ENCODE assay signal across 1 cellular context in the genomic region with DNA sequence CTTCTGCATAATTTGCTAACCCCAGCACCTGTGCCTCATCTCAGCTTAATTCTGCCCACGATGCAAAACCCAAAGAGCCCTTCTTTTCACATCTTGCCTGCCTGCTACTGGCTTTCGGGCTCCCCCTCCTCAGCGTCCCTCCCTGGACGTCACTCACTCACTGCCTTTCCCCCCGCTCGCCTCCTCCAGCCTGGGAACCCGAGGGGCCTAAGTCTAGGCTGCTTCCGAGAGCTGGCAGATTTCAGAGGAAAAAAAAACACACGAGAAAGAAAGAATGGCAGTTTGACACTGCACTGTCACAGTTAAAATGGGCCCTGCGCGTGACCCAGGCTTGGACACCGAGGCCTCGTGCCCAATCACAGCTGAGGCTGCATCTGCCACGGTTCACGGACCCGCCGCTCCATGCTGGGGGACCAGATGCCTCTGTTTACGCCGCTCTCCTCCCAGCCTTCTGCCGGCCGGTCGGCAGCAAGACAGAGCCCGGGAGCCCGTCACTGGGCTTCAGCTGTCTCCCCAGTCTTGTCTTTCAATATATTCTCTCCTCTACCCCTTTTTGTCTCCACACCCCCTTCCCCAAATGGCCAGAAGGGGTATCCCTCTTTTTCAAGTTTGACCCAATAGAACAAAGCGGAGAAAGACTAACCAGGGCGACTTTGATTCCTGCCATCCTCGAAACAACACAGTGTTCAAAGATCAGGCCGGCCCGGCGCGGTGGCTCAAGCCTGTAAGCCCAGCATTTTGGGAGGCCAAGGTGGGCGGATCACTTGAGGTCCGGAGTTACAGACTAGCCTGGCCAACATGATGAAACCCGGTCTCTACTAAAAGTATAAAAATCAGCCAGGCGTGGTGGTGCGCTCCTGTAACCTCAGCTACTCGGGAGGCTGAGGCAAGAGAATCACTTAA.
TF ChIP-seq lines count a peak whose summit lies in the region.

No MANE protein-coding gene starts in this region.

TF ChIP-seq in SK-N-SH treated with all-trans-retinoic acid at 6 μM for 48 hours, 23 proteins besides CTCF, POLR2A, EP300 and RAD21:
- TF ChIP-seq TSHZ2 (CRISPR knock-in tag; IDR thresholded peaks at IDR 0.05) (no peak), ISL1 (CRISPR knock-in tag; IDR thresholded peaks at IDR 0.05) (no peak), ZFP30 (CRISPR knock-in tag; IDR thresholded peaks at IDR 0.05) (no peak), ZC3H10 (CRISPR knock-in tag; IDR thresholded peaks at IDR 0.05) (no peak), ZNF8 (CRISPR knock-in tag; IDR thresholded peaks at IDR 0.05) (no peak), ZNF565 (CRISPR knock-in tag; conservative IDR thresholded peaks at IDR 0.05; ENCODE audit: low read depth) (no peak), ARNTL (CRISPR knock-in tag; IDR thresholded peaks at IDR 0.05; ENCODE audit: borderline replicate concordance, low read depth) (no peak), ZFP3 (CRISPR knock-in tag; IDR thresholded peaks at IDR 0.05) (no peak), CSDC2 (CRISPR knock-in tag; IDR thresholded peaks at IDR 0.05) (no peak), TOX (CRISPR knock-in tag; IDR thresholded peaks at IDR 0.05; ENCODE audit: borderline replicate concordance) (no peak)
- TF ChIP-seq, protein P1, sequence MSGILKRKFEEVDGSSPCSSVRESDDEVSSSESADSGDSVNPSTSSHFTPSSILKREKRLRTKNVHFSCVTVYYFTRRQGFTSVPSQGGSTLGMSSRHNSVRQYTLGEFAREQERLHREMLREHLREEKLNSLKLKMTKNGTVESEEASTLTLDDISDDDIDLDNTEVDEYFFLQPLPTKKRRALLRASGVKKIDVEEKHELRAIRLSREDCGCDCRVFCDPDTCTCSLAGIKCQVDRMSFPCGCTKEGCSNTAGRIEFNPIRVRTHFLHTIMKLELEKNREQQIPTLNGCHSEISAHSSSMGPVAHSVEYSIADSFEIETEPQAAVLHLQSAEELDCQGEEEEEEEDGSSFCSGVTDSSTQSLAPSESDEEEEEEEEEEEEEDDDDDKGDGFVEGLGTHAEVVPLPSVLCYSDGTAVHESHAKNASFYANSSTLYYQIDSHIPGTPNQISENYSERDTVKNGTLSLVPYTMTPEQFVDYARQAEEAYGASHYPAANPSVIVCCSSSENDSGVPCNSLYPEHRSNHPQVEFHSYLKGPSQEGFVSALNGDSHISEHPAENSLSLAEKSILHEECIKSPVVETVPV (CRISPR knock-in tag; IDR thresholded peaks at IDR 0.05): no peak
- TF ChIP-seq, protein P2, sequence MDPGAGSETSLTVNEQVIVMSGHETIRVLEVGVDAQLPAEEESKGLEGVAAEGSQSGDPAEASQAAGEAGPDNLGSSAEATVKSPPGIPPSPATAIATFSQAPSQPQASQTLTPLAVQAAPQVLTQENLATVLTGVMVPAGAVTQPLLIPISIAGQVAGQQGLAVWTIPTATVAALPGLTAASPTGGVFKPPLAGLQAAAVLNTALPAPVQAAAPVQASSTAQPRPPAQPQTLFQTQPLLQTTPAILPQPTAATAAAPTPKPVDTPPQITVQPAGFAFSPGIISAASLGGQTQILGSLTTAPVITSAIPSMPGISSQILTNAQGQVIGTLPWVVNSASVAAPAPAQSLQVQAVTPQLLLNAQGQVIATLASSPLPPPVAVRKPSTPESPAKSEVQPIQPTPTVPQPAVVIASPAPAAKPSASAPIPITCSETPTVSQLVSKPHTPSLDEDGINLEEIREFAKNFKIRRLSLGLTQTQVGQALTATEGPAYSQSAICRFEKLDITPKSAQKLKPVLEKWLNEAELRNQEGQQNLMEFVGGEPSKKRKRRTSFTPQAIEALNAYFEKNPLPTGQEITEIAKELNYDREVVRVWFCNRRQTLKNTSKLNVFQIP (CRISPR knock-in tag; IDR thresholded peaks at IDR 0.05; ENCODE audit: borderline replicate concordance, low read depth): no peak
- TF ChIP-seq, protein P3, sequence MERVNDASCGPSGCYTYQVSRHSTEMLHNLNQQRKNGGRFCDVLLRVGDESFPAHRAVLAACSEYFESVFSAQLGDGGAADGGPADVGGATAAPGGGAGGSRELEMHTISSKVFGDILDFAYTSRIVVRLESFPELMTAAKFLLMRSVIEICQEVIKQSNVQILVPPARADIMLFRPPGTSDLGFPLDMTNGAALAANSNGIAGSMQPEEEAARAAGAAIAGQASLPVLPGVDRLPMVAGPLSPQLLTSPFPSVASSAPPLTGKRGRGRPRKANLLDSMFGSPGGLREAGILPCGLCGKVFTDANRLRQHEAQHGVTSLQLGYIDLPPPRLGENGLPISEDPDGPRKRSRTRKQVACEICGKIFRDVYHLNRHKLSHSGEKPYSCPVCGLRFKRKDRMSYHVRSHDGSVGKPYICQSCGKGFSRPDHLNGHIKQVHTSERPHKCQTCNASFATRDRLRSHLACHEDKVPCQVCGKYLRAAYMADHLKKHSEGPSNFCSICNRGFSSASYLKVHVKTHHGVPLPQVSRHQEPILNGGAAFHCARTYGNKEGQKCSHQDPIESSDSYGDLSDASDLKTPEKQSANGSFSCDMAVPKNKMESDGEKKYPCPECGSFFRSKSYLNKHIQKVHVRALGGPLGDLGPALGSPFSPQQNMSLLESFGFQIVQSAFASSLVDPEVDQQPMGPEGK (CRISPR knock-in tag; IDR thresholded peaks at IDR 0.05; ENCODE audit: borderline replicate concordance): no peak
TF ChIP-seq in SK-N-SH treated with all-trans-retinoic acid at 6 μM for 48 hours: peak in this region for 0.
